8 cellular contexts compared by ENCODE assay signal in genomic region chr9:95516736-95517558, GRCh38. TPM values are rescaled to one million over a fixed set of nuclear protein-coding genes. Genes with fewer than 3 reads are reported as not detected.
DNase-seq lines count a peak whose midpoint lies in the region; ATAC-seq and TF ChIP-seq lines count a peak whose summit lies in the region.

TSS of gene PTCH1 (minus strand) at chr9:95516971.

- H3K4me1 ChIP-seq in CD4-positive, CD25-positive, alpha-beta regulatory T cell (ENCODE audit: control insufficient read depth, insufficient read depth, low read length, poor library complexity, severe bottlenecking) = peaks cover 23% of the 10 kb centered on the region
- peaks cover 16 to 44% (median 22%) of the 10 kb centered on the region in 3 donors for H3K4me1 ChIP-seq in esophagus squamous epithelium
- H3K4me1 ChIP-seq in muscle layer of duodenum (ENCODE audit: control insufficient read depth in 1 of 2, insufficient read depth in 2 of 2, low read length in 2 of 2) = peaks cover 0 to 20% of the 10 kb centered on the region in 2 donors
- peaks cover 0 to 17% (median 14%) of the 10 kb centered on the region in 4 donors for H3K4me1 ChIP-seq in tibial artery

- peaks cover 3 to 5% of the 10 kb centered on the region in 2 experiments for H3K9me3 ChIP-seq in CD4-positive, CD25-positive, alpha-beta regulatory T cell (ENCODE audit: control insufficient read depth in 2 of 2, low read length in 2 of 2)
- H3K9me3 ChIP-seq in esophagus squamous epithelium (peaks cover 0 to 5% (median 5%) of the 10 kb centered on the region in 3 donors), muscle layer of duodenum (ENCODE audit: control insufficient read depth in 1 of 2, low read length in 2 of 2) (no peaks in the 10 kb centered on the region), tibial artery (no peaks in the 10 kb centered on the region)

- no peak for TF ChIP-seq RAD21 in Ishikawa (IDR thresholded peaks at IDR 0.05; ENCODE audit: low read depth)

- H3K4me1 Mint-ChIP-seq in CD4-positive, CD25-positive, alpha-beta regulatory T cell = peaks cover 9 to 23% (median 13%) of the 10 kb centered on the region in 4 donors
- peaks cover 21% of the 10 kb centered on the region for H3K4me1 Mint-ChIP-seq in activated T-cell treated with anti-CD3 and anti-CD28 coated beads, Interleukin-2, amount 50 U/mL, for 4 hours (ENCODE audit: low read depth)

- H3K36me3 Mint-ChIP-seq in CD4-positive, CD25-positive, alpha-beta regulatory T cell = peaks cover 4% of the 10 kb centered on the region
- no peaks in the 10 kb centered on the region for H3K36me3 Mint-ChIP-seq in activated T-cell treated with anti-CD3 and anti-CD28 coated beads, Interleukin-2, amount 50 U/mL, for 4 hours (ENCODE audit: insufficient read depth)

- peaks cover 66% of the 10 kb centered on the region for H3K27me3 Mint-ChIP-seq in CD4-positive, CD25-positive, alpha-beta regulatory T cell
- H3K27me3 Mint-ChIP-seq in activated T-cell treated with anti-CD3 and anti-CD28 coated beads, Interleukin-2, amount 50 U/mL, for 4 hours (ENCODE audit: low read depth) = peaks cover 24% of the 10 kb centered on the region

- intact Hi-C loops in esophagus squamous epithelium (cut with DNase I) = no loop called here
- intact Hi-C loops in tibial artery (cut with DNase I; ENCODE audit: low total_unique reads) = loop anchor here (10.0 kb wide), 1 partner anchor 202 kb away; the partner anchor contains the start of gene FANCC

- H3K27ac ChIP-seq in CD4-positive, CD25-positive, alpha-beta regulatory T cell (ENCODE audit: insufficient read depth, low read length, poor library complexity, severe bottlenecking) = no peak within 1 kb of the TSS
- H3K27ac ChIP-seq in esophagus squamous epithelium = peak within 1 kb of the TSS; percentile 45 to 76 (median 54)
- H3K27ac ChIP-seq in muscle layer of duodenum (ENCODE audit: low read length) = no peak within 1 kb of the TSS
- H3K27ac ChIP-seq in tibial artery = peak within 1 kb of the TSS; percentile 67 to 68

- peak within 1 kb of the TSS; percentile 85 to 96 (median 93) for H3K4me3 Mint-ChIP-seq in CD4-positive, CD25-positive, alpha-beta regulatory T cell
- peak within 1 kb of the TSS; percentile 99 for H3K4me3 Mint-ChIP-seq in activated T-cell treated with anti-CD3 and anti-CD28 coated beads, Interleukin-2, amount 50 U/mL, for 4 hours

- TF ChIP-seq EP300 in Ishikawa (IDR thresholded peaks at IDR 0.05; ENCODE audit: borderline replicate concordance) = no peak

- no peaks in the 10 kb centered on the region for H3K36me3 ChIP-seq in CD4-positive, CD25-positive, alpha-beta regulatory T cell (ENCODE audit: control insufficient read depth, insufficient read depth, low read length)
- H3K36me3 ChIP-seq in esophagus squamous epithelium = no peaks in the 10 kb centered on the region
- H3K36me3 ChIP-seq in muscle layer of duodenum (ENCODE audit: control insufficient read depth in 1 of 2, insufficient read depth in 2 of 2, low read length in 2 of 2) = no peaks in the 10 kb centered on the region
- no peaks in the 10 kb centered on the region for H3K36me3 ChIP-seq in tibial artery

- DNase-seq in CD4-positive, CD25-positive, alpha-beta regulatory T cell = peak in 2 of 3 donors; percentile 42 to 46
- DNase-seq in activated T-cell treated with anti-CD3 and anti-CD28 coated beads, Interleukin-2, amount 50 U/mL, for 4 hours = peak; percentile 40
- no peak for DNase-seq in esophagus squamous epithelium (lab: John Stamatoyannopoulos, UW)
- peak in 1 of 2 donors; percentile 72 for DNase-seq in tibial artery

- WGBS in esophagus squamous epithelium, 2 donors = 7 to 13% methylated on average over 25 to 40 of the region's 64 CpGs

- peaks cover 0 to 10% (median 6%) of the 10 kb centered on the region in 7 donors for H3K9me3 Mint-ChIP-seq in CD4-positive, CD25-positive, alpha-beta regulatory T cell
- H3K9me3 Mint-ChIP-seq in activated T-cell treated with anti-CD3 and anti-CD28 coated beads, Interleukin-2, amount 50 U/mL, for 4 hours = peaks cover 17% of the 10 kb centered on the region

- H3K27me3 ChIP-seq in CD4-positive, CD25-positive, alpha-beta regulatory T cell (ENCODE audit: control insufficient read depth, insufficient read depth, low read length) = peaks cover 17% of the 10 kb centered on the region
- H3K27me3 ChIP-seq in esophagus squamous epithelium (peaks cover 0 to 42% (median 0%) of the 10 kb centered on the region in 4 donors), muscle layer of duodenum (ENCODE audit: low read depth, low read length) (no peaks in the 10 kb centered on the region), tibial artery (no peaks in the 10 kb centered on the region)

- no peak for TF ChIP-seq CTCF in esophagus squamous epithelium (IDR thresholded peaks at IDR 0.05)
- TF ChIP-seq CTCF in tibial artery (IDR thresholded peaks at IDR 0.05) = no peak

- no peak for TF ChIP-seq POLR2A in esophagus squamous epithelium (IDR thresholded peaks at IDR 0.05)

- ATAC-seq in CD4-positive, CD25-positive, alpha-beta regulatory T cell (ENCODE audit: low read depth in 2 of 2) = peak; percentile 24 to 65
- peak; percentile 45 to 58 for ATAC-seq in activated T-cell treated with anti-CD3 and anti-CD28 coated beads, Interleukin-2, amount 50 U/mL, for 4 hours
- no peak for ATAC-seq in HG02840 (IDR thresholded peaks at IDR 0.05; ENCODE audit: low FRiP score, unreplicated experiment)
- no peak for ATAC-seq in GM18519 (IDR thresholded peaks at IDR 0.05; ENCODE audit: low FRiP score, unreplicated experiment)

- peak within 1 kb of the TSS; percentile 57 for H3K4me3 ChIP-seq in CD4-positive, CD25-positive, alpha-beta regulatory T cell (ENCODE audit: low read depth, low read length)
- H3K4me3 ChIP-seq in esophagus squamous epithelium (peak within 1 kb of the TSS; percentile 41 to 73 (median 58)), muscle layer of duodenum (ENCODE audit: low read depth in 1 of 2, low read length in 2 of 2) (peak within 1 kb of the TSS; percentile 71 to 82), tibial artery (peak within 1 kb of the TSS; percentile 52 to 61)

- peak within 1 kb of the TSS in 1 of 3 donors; percentile 85 for H3K27ac Mint-ChIP-seq in CD4-positive, CD25-positive, alpha-beta regulatory T cell

TF ChIP-seq in Ishikawa, 13 proteins besides CTCF, POLR2A, EP300 and RAD21:
- TF ChIP-seq TCF12 (IDR thresholded peaks at IDR 0.05; ENCODE audit: low read depth) (no peak), YY1 (IDR thresholded peaks at IDR 0.05; ENCODE audit: low read depth) (no peak), ZBTB7A (IDR thresholded peaks at IDR 0.05; ENCODE audit: low read depth) (peak; percentile 56; the same call in 1 of the 2 replicates), FOXM1 (IDR thresholded peaks at IDR 0.05; ENCODE audit: borderline replicate concordance, low read depth) (no peak), EGR1 (IDR thresholded peaks at IDR 0.05) (0 out of 2 replicates have a peak, but pooled peaks have one; percentile 26), MAX (IDR thresholded peaks at IDR 0.05) (peak; percentile 44; the same call in 1 of the 2 replicates), NFIC (IDR thresholded peaks at IDR 0.05) (no peak), TEAD4 (IDR thresholded peaks at IDR 0.05) (no peak)
- TF ChIP-seq, protein P1, sequence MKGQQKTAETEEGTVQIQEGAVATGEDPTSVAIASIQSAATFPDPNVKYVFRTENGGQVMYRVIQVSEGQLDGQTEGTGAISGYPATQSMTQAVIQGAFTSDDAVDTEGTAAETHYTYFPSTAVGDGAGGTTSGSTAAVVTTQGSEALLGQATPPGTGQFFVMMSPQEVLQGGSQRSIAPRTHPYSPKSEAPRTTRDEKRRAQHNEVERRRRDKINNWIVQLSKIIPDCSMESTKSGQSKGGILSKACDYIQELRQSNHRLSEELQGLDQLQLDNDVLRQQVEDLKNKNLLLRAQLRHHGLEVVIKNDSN (IDR thresholded peaks at IDR 0.05) = peak; percentile 87
- TF ChIP-seq, protein P2, sequence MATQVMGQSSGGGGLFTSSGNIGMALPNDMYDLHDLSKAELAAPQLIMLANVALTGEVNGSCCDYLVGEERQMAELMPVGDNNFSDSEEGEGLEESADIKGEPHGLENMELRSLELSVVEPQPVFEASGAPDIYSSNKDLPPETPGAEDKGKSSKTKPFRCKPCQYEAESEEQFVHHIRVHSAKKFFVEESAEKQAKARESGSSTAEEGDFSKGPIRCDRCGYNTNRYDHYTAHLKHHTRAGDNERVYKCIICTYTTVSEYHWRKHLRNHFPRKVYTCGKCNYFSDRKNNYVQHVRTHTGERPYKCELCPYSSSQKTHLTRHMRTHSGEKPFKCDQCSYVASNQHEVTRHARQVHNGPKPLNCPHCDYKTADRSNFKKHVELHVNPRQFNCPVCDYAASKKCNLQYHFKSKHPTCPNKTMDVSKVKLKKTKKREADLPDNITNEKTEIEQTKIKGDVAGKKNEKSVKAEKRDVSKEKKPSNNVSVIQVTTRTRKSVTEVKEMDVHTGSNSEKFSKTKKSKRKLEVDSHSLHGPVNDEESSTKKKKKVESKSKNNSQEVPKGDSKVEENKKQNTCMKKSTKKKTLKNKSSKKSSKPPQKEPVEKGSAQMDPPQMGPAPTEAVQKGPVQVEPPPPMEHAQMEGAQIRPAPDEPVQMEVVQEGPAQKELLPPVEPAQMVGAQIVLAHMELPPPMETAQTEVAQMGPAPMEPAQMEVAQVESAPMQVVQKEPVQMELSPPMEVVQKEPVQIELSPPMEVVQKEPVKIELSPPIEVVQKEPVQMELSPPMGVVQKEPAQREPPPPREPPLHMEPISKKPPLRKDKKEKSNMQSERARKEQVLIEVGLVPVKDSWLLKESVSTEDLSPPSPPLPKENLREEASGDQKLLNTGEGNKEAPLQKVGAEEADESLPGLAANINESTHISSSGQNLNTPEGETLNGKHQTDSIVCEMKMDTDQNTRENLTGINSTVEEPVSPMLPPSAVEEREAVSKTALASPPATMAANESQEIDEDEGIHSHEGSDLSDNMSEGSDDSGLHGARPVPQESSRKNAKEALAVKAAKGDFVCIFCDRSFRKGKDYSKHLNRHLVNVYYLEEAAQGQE (IDR thresholded peaks at IDR 0.05; ENCODE audit: low read depth) = no peak

RNA-seq across cellular contexts. Expression of gene PTCH1, which starts in this region (rescaled TPM):
- 11.8 TPM for total RNA-seq in CD4-positive, CD25-positive, alpha-beta regulatory T cell
- 10 to 100 TPM in 1 of 4 donors, 1 to 10 TPM in 3; 3.5 to 10.6 (median 6.0) TPM for polyA plus RNA-seq in CD4-positive, CD25-positive, alpha-beta regulatory T cell
- total RNA-seq in activated T-cell treated with anti-CD3 and anti-CD28 coated beads, Interleukin-2, amount 50 U/mL, for 4 hours = 1 to 10 TPM; 2.5 to 6.1 (median 4.1) TPM
- 10 to 100 TPM in 1 of 4 donors, 1 to 10 TPM in 3; 1.9 to 11.6 (median 3.5) TPM for total RNA-seq in esophagus squamous epithelium

Comparison
In these comparisons a context has a peak if more than half of its experiments do, and no peak if none do; other contexts are left out.
1. ATAC-seq: peak in CD4-positive, CD25-positive, alpha-beta regulatory T cell (2 of 2) and activated T-cell treated with anti-CD3 and anti-CD28 coated beads, Interleukin-2, amount 50 U/mL, for 4 hours (2 of 2); none in HG02840 (single experiment) and GM18519 (single experiment).
2. H3K27ac ChIP-seq: peak in esophagus squamous epithelium (4 of 4) and tibial artery (2 of 2); none in CD4-positive, CD25-positive, alpha-beta regulatory T cell (single experiment) and muscle layer of duodenum (single experiment).
3. Peak in every context shown above with its lines, with median percentiles within 50 percentile points of each other: H3K4me3 ChIP-seq.